ENCODE assay signal across 1 cellular context in the genomic region with DNA sequence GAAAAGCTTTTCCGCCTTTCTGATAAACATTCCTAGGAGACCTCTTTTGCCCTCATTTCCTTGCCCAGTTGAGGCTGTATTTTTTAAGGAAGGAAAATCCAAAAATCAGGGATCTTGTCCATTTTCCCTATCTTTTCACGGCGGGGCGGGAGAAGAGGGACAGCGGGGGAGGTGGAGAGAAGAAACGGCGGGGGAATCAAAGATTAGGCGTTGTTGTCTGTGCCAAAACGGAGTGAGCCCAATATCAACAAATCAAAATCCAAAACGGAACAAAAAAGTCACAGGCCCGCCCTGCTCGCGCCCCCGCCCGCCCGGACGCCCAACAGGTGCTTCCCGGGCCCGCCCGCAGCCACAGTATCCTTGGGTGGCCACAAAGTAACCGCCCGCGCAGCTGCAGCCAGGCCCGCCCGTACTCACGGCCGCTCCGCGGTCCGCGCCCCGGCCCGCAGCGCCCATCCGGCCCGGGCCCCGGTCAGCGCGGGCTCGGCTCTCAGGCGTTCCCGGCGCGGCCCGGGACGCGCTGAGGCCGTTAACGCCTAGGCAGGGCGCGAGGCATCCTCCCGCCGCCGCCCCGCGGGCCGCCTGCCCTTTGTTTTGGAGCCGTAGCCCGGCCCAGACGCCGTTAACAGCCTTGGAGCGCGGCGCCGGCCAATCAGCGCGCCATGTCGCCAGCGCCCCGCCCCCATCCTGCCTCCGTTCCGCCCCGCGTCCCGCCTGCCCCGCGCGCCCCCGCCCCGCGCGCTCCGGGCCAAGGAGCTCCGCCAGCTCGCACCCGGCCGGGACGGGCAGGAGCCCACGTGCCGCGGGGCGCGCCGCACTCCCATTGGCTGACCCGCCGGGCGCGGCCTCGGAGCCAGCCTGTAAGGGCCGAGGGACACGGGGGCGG.
TF ChIP-seq lines count a peak whose summit lies in the region.

A gene with protein sequence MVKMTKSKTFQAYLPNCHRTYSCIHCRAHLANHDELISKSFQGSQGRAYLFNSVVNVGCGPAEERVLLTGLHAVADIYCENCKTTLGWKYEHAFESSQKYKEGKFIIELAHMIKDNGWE (minus strand): TSS at position 597 of the 886 bp plus-strand sequence. CDS start 25,050 bp downstream, outside the sequence.

TF ChIP-seq in HepG2, 621 proteins besides CTCF, POLR2A, EP300 and RAD21 (continued from another document and continues in another):
- TF ChIP-seq, protein P1, sequence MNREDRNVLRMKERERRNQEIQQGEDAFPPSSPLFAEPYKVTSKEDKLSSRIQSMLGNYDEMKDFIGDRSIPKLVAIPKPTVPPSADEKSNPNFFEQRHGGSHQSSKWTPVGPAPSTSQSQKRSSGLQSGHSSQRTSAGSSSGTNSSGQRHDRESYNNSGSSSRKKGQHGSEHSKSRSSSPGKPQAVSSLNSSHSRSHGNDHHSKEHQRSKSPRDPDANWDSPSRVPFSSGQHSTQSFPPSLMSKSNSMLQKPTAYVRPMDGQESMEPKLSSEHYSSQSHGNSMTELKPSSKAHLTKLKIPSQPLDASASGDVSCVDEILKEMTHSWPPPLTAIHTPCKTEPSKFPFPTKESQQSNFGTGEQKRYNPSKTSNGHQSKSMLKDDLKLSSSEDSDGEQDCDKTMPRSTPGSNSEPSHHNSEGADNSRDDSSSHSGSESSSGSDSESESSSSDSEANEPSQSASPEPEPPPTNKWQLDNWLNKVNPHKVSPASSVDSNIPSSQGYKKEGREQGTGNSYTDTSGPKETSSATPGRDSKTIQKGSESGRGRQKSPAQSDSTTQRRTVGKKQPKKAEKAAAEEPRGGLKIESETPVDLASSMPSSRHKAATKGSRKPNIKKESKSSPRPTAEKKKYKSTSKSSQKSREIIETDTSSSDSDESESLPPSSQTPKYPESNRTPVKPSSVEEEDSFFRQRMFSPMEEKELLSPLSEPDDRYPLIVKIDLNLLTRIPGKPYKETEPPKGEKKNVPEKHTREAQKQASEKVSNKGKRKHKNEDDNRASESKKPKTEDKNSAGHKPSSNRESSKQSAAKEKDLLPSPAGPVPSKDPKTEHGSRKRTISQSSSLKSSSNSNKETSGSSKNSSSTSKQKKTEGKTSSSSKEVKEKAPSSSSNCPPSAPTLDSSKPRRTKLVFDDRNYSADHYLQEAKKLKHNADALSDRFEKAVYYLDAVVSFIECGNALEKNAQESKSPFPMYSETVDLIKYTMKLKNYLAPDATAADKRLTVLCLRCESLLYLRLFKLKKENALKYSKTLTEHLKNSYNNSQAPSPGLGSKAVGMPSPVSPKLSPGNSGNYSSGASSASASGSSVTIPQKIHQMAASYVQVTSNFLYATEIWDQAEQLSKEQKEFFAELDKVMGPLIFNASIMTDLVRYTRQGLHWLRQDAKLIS (CRISPR knock-in tag; IDR thresholded peaks at IDR 0.05): no peak
- TF ChIP-seq, protein P2, sequence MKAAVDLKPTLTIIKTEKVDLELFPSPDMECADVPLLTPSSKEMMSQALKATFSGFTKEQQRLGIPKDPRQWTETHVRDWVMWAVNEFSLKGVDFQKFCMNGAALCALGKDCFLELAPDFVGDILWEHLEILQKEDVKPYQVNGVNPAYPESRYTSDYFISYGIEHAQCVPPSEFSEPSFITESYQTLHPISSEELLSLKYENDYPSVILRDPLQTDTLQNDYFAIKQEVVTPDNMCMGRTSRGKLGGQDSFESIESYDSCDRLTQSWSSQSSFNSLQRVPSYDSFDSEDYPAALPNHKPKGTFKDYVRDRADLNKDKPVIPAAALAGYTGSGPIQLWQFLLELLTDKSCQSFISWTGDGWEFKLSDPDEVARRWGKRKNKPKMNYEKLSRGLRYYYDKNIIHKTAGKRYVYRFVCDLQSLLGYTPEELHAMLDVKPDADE (CRISPR knock-in tag; IDR thresholded peaks at IDR 0.05): peak; percentile 84; the same call in 1 of the 2 replicates
- TF ChIP-seq ZNF543 (CRISPR knock-in tag; IDR thresholded peaks at IDR 0.05) (0 out of 2 replicates have a peak, but pooled peaks have one; percentile 31), ASH2L (IDR thresholded peaks at IDR 0.05; ENCODE audit: insufficient read length, low read depth, low read length) (no peak), FOXA3 (CRISPR knock-in tag; IDR thresholded peaks at IDR 0.05) (peak; percentile 20; the same call in 1 of the 2 replicates), NFYB (CRISPR knock-in tag; IDR thresholded peaks at IDR 0.05) (peak; percentile 84), ZZZ3 (CRISPR knock-in tag; IDR thresholded peaks at IDR 0.05; ENCODE audit: borderline replicate concordance) (no peak), ZNF234 (CRISPR knock-in tag; conservative IDR thresholded peaks at IDR 0.05) (peak; percentile 52; the same call in 1 of the 2 replicates), KLF6 (CRISPR knock-in tag; IDR thresholded peaks at IDR 0.05) (0 out of 2 replicates have a peak, but pooled peaks have one; percentile 69), NCOR1 (IDR thresholded peaks at IDR 0.05; ENCODE audit: borderline replicate concordance, low read length) (no peak), MAFK (conservative IDR thresholded peaks at IDR 0.05 in 1 of 2, IDR thresholded peaks at IDR 0.05 in 1 of 2; ENCODE audit: low read length in 2 of 2) (no peak), REL (CRISPR knock-in tag; conservative IDR thresholded peaks at IDR 0.05) (no peak), HNRNPK (IDR thresholded peaks at IDR 0.05; ENCODE audit: low read depth, low read length, poor library complexity, severe bottlenecking) (no peak), ZNF547 (CRISPR knock-in tag; IDR thresholded peaks at IDR 0.05) (peak; percentile 49; the same call in 1 of the 2 replicates), ARHGAP35 (CRISPR knock-in tag; IDR thresholded peaks at IDR 0.05; ENCODE audit: borderline replicate concordance) (no peak), ZNF10 (CRISPR knock-in tag; IDR thresholded peaks at IDR 0.05; ENCODE audit: borderline replicate concordance, low read depth) (no peak), MED13 (CRISPR knock-in tag; IDR thresholded peaks at IDR 0.05) (peak; percentile 47; the same call in 1 of the 2 replicates), HES4 (CRISPR knock-in tag; IDR thresholded peaks at IDR 0.05; ENCODE audit: borderline replicate concordance) (peak; percentile 32; the same call in 1 of the 2 replicates), CBFB (CRISPR knock-in tag; IDR thresholded peaks at IDR 0.05) (no peak), NFE2L2 (IDR thresholded peaks at IDR 0.05; ENCODE audit: low read length) (no peak), MXD4 (CRISPR knock-in tag; IDR thresholded peaks at IDR 0.05) (no peak), ZNF7 (CRISPR knock-in tag; IDR thresholded peaks at IDR 0.05) (no peak), POGZ (CRISPR knock-in tag; IDR thresholded peaks at IDR 0.05) (peak; percentile 23; the same call in 1 of the 2 replicates), EHMT2 (IDR thresholded peaks at IDR 0.05; ENCODE audit: borderline replicate concordance, low read depth, low read length) (no peak), IRX3 (CRISPR knock-in tag; IDR thresholded peaks at IDR 0.05; ENCODE audit: borderline replicate concordance, low read depth) (peak; percentile 95; the same call in 1 of the 2 replicates)
- TF ChIP-seq, protein P3, sequence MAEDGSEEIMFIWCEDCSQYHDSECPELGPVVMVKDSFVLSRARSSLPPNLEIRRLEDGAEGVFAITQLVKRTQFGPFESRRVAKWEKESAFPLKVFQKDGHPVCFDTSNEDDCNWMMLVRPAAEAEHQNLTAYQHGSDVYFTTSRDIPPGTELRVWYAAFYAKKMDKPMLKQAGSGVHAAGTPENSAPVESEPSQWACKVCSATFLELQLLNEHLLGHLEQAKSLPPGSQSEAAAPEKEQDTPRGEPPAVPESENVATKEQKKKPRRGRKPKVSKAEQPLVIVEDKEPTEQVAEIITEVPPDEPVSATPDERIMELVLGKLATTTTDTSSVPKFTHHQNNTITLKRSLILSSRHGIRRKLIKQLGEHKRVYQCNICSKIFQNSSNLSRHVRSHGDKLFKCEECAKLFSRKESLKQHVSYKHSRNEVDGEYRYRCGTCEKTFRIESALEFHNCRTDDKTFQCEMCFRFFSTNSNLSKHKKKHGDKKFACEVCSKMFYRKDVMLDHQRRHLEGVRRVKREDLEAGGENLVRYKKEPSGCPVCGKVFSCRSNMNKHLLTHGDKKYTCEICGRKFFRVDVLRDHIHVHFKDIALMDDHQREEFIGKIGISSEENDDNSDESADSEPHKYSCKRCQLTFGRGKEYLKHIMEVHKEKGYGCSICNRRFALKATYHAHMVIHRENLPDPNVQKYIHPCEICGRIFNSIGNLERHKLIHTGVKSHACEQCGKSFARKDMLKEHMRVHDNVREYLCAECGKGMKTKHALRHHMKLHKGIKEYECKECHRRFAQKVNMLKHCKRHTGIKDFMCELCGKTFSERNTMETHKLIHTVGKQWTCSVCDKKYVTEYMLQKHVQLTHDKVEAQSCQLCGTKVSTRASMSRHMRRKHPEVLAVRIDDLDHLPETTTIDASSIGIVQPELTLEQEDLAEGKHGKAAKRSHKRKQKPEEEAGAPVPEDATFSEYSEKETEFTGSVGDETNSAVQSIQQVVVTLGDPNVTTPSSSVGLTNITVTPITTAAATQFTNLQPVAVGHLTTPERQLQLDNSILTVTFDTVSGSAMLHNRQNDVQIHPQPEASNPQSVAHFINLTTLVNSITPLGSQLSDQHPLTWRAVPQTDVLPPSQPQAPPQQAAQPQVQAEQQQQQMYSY (CRISPR knock-in tag; IDR thresholded peaks at IDR 0.05): peak; percentile 75
- TF ChIP-seq, protein P4, sequence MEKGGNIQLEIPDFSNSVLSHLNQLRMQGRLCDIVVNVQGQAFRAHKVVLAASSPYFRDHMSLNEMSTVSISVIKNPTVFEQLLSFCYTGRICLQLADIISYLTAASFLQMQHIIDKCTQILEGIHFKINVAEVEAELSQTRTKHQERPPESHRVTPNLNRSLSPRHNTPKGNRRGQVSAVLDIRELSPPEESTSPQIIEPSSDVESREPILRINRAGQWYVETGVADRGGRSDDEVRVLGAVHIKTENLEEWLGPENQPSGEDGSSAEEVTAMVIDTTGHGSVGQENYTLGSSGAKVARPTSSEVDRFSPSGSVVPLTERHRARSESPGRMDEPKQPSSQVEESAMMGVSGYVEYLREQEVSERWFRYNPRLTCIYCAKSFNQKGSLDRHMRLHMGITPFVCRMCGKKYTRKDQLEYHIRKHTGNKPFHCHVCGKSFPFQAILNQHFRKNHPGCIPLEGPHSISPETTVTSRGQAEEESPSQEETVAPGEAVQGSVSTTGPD (CRISPR knock-in tag; IDR thresholded peaks at IDR 0.05): no peak
- TF ChIP-seq, protein P5, sequence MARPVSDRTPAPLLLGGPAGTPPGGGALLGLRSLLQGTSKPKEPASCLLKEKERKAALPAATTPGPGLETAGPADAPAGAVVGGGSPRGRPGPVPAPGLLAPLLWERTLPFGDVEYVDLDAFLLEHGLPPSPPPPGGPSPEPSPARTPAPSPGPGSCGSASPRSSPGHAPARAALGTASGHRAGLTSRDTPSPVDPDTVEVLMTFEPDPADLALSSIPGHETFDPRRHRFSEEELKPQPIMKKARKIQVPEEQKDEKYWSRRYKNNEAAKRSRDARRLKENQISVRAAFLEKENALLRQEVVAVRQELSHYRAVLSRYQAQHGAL (CRISPR knock-in tag; IDR thresholded peaks at IDR 0.05; ENCODE audit: not compliant biosample characterization): peak; percentile 65
- TF ChIP-seq, protein P6, sequence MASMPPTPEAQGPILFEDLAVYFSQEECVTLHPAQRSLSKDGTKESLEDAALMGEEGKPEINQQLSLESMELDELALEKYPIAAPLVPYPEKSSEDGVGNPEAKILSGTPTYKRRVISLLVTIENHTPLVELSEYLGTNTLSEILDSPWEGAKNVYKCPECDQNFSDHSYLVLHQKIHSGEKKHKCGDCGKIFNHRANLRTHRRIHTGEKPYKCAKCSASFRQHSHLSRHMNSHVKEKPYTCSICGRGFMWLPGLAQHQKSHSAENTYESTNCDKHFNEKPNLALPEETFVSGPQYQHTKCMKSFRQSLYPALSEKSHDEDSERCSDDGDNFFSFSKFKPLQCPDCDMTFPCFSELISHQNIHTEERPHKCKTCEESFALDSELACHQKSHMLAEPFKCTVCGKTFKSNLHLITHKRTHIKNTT (CRISPR knock-in tag; IDR thresholded peaks at IDR 0.05): no peak
- TF ChIP-seq, protein P7, sequence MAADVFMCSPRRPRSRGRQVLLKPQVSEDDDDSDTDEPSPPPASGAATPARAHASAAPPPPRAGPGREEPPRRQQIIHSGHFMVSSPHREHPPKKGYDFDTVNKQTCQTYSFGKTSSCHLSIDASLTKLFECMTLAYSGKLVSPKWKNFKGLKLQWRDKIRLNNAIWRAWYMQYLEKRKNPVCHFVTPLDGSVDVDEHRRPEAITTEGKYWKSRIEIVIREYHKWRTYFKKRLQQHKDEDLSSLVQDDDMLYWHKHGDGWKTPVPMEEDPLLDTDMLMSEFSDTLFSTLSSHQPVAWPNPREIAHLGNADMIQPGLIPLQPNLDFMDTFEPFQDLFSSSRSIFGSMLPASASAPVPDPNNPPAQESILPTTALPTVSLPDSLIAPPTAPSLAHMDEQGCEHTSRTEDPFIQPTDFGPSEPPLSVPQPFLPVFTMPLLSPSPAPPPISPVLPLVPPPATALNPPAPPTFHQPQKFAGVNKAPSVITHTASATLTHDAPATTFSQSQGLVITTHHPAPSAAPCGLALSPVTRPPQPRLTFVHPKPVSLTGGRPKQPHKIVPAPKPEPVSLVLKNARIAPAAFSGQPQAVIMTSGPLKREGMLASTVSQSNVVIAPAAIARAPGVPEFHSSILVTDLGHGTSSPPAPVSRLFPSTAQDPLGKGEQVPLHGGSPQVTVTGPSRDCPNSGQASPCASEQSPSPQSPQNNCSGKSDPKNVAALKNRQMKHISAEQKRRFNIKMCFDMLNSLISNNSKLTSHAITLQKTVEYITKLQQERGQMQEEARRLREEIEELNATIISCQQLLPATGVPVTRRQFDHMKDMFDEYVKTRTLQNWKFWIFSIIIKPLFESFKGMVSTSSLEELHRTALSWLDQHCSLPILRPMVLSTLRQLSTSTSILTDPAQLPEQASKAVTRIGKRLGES (CRISPR knock-in tag; IDR thresholded peaks at IDR 0.05; ENCODE audit: borderline replicate concordance): 0 out of 2 replicates have a peak, but pooled peaks have one; percentile 32
- TF ChIP-seq, protein P8, sequence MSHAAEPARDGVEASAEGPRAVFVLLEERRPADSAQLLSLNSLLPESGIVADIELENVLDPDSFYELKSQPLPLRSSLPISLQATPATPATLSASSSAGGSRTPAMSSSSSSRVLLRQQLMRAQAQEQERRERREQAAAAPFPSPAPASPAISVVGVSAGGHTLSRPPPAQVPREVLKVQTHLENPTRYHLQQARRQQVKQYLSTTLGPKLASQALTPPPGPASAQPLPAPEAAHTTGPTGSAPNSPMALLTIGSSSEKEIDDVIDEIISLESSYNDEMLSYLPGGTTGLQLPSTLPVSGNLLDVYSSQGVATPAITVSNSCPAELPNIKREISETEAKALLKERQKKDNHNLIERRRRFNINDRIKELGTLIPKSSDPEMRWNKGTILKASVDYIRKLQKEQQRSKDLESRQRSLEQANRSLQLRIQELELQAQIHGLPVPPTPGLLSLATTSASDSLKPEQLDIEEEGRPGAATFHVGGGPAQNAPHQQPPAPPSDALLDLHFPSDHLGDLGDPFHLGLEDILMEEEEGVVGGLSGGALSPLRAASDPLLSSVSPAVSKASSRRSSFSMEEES (CRISPR knock-in tag; IDR thresholded peaks at IDR 0.05): peak; percentile 39; the same call in 1 of the 2 replicates
- TF ChIP-seq, protein P9, sequence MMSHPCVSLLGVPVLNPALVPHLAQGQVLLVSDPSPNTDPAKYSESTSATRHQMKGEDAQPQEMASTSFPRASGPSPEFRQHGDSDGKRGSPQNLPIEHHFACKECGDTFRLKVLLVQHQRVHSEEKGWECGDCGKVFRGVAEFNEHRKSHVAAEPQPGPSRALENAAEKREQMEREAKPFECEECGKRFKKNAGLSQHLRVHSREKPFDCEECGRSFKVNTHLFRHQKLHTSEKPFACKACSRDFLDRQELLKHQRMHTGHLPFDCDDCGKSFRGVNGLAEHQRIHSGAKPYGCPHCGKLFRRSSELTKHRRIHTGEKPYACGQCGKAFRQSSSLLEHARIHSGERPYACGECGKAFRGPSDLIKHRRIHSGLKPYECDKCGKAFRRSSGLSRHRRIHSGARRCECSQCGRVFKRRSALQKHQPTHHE (CRISPR knock-in tag; IDR thresholded peaks at IDR 0.05; ENCODE audit: borderline replicate concordance): 0 out of 2 replicates have a peak, but pooled peaks have one; percentile 53
- TF ChIP-seq, protein P10, sequence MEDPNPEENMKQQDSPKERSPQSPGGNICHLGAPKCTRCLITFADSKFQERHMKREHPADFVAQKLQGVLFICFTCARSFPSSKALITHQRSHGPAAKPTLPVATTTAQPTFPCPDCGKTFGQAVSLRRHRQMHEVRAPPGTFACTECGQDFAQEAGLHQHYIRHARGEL (CRISPR knock-in tag; IDR thresholded peaks at IDR 0.05): no peak
